ENCODE assay signal across 1 cellular context in genomic region chr3:188326111-188326510, GRCh38.
TF ChIP-seq lines count a peak whose summit lies in the region.

No MANE protein-coding gene starts in this region.

TF ChIP-seq in SK-N-SH treated with all-trans-retinoic acid at 6 μM for 48 hours, 23 proteins besides CTCF, POLR2A, EP300 and RAD21 (continued from another document):
- TF ChIP-seq POU6F1 (CRISPR knock-in tag; IDR thresholded peaks at IDR 0.05; ENCODE audit: borderline replicate concordance, low read depth) (no peak), TCF4 (CRISPR knock-in tag; IDR thresholded peaks at IDR 0.05; ENCODE audit: borderline replicate concordance) (no peak)
